Comparison of ENCODE assay signal across 22 cellular contexts in genomic region chr10:58464956-58465355, GRCh38. TPM values are rescaled to one million over a fixed set of nuclear protein-coding genes. Genes with fewer than 3 reads are reported as not detected.
DNase-seq lines count a peak whose midpoint lies in the region; ATAC-seq and TF ChIP-seq lines count a peak whose summit lies in the region.
"Had no signal": no experiment of that assay in that cellular context is flagged by ENCODE, and none has a peak within 500 bp of the region (broad histone marks: within the 10 kb centered on the region; RNA-seq: fewer than 3 reads in every experiment).

No MANE protein-coding gene starts in this region.

- peaks cover 29% of the 10 kb centered on the region for H3K9me3 Mint-ChIP-seq in Caco-2 (ENCODE audit: unreplicated experiment)
- H3K9me3 Mint-ChIP-seq in CD4-positive, alpha-beta T cell: peaks cover 7% of the 10 kb centered on the region

- H3K4me1 Mint-ChIP-seq in Caco-2 (ENCODE audit: low read depth, unreplicated experiment): peaks cover 16% of the 10 kb centered on the region
- H3K4me1 Mint-ChIP-seq in CD4-positive, alpha-beta T cell (ENCODE audit: low read depth): no peaks in the 10 kb centered on the region
- H3K4me1 Mint-ChIP-seq: CD4-positive, CD25-positive, alpha-beta regulatory T cell had no signal

- no peak overlapping the region for H3K4ac ChIP-seq in mesendoderm (ENCODE audit: low read depth, low read length)

- H3K27me3 Mint-ChIP-seq in Caco-2 (ENCODE audit: insufficient read depth, unreplicated experiment): no peaks in the 10 kb centered on the region
- H3K27me3 Mint-ChIP-seq in CD4-positive, alpha-beta T cell: peaks cover 47% of the 10 kb centered on the region

- no peak overlapping the region for H3K4me3 ChIP-seq in Caco-2 (ENCODE audit: low read depth, low read length)
- H3K4me3 ChIP-seq in PC-3 (ENCODE audit: low read length): no peak overlapping the region
- H3K4me3 ChIP-seq in epithelial cell of proximal tubule (ENCODE audit: low read depth, low read length): no peak overlapping the region
- no peak overlapping the region for H3K4me3 ChIP-seq in mesendoderm (ENCODE audit: low read length)
- no peak overlapping the region for H3K4me3 ChIP-seq in OCI-LY7 (ENCODE audit: low read depth, low read length, poor library complexity, severe bottlenecking)
- H3K4me3 ChIP-seq: BLaER1 had no signal

- H2AFZ ChIP-seq in PC-3 (ENCODE audit: low read length) (no peak overlapping the region), OCI-LY7 (ENCODE audit: low read length) (no peak overlapping the region)

- no TSS peak for BruUV-seq in Caco-2 (replicated peaks; lab: Mats Ljungman, UMichigan)
- no TSS peak for BruUV-seq in PC-3 (replicated peaks; lab: Mats Ljungman, UMichigan)
- BruUV-seq in OCI-LY7 (replicated peaks; lab: Mats Ljungman, UMichigan): no TSS peak

- no CpG with 5 or more reads among the region's 2 CpGs for WGBS in mesendoderm (ENCODE audit: extremely low coverage, insufficient coverage, low lambda C conversion rate)

- peak overlapping the region; percentile 67 for H3K27ac Mint-ChIP-seq in Caco-2 (ENCODE audit: unreplicated experiment)
- no peak overlapping the region for H3K27ac Mint-ChIP-seq in CD4-positive, alpha-beta T cell
- H3K27ac Mint-ChIP-seq: CD4-positive, CD25-positive, alpha-beta regulatory T cell had no signal

- H3K27ac ChIP-seq in PC-3 (ENCODE audit: low read length): no peak overlapping the region
- H3K27ac ChIP-seq in mesendoderm (ENCODE audit: low read depth, low read length): no peak overlapping the region
- no peak overlapping the region for H3K27ac ChIP-seq in CD4-positive, alpha-beta T cell (ENCODE audit: low read depth, low read length)
- H3K27ac ChIP-seq in OCI-LY7 (ENCODE audit: low read depth, low read length, poor library complexity, severe bottlenecking): no peak overlapping the region
- H3K27ac ChIP-seq: BLaER1 had no signal

- intact Hi-C loops in Caco-2 (cut with micrococcal nuclease; ENCODE audit: unreplicated experiment): no loop called here
- intact Hi-C loops in PC-3 (cut with micrococcal nuclease): no loop called here
- intact Hi-C loops in CD4-positive, alpha-beta T cell (cut with DNase I, micrococcal nuclease): no loop called here
- intact Hi-C loops in OCI-LY7 (cut with micrococcal nuclease; ENCODE audit: unreplicated experiment): no loop called here

- no peak overlapping the region for H2BK5ac ChIP-seq in mesendoderm (ENCODE audit: low read length)

- no peaks in the 10 kb centered on the region for H3K9me2 ChIP-seq in PC-3 (replicated peaks; ENCODE audit: low read length)
- H3K9me2 ChIP-seq in OCI-LY7 (ENCODE audit: insufficient read depth, low read length): no peaks in the 10 kb centered on the region
- H3K9me2 ChIP-seq: SK-N-SH had no signal

- no peak overlapping the region for H2AK5ac ChIP-seq in mesendoderm (ENCODE audit: low read length)

- H3F3A ChIP-seq in PC-3 (ENCODE audit: low read length, unreplicated experiment): no peaks in the 10 kb centered on the region

- no peak for DNase-seq in Caco-2
- DNase-seq in PC-3: no peak
- DNase-seq in epithelial cell of proximal tubule (ENCODE audit: low read depth): no peak
- peak; percentile 38 for DNase-seq in mesendoderm
- no peak for DNase-seq in CD4-positive, alpha-beta T cell
- DNase-seq in HK-2 (ENCODE audit: unreplicated experiment): no peak
- no peak for DNase-seq in OCI-LY7 (ENCODE audit: low spot score)
- no peak for DNase-seq in GM10248 (ENCODE audit: extremely low spot score)
- DNase-seq: CD4-positive, CD25-positive, alpha-beta regulatory T cell; DMS53; NCI-H1092; NCI-H1417 treated with DMSO at 0.1 percent for 48 hours; NCI-H1694 treated with DMSO at 0.1 percent for 48 hours; NCI-H2081; NCI-H2227 treated with DMSO at 0.1 percent for 48 hours; NCI-H510A; NCI-H69; OCI-M1; SK-N-SH; SW 1271 had no signal

- no peak overlapping the region for H3K4me2 ChIP-seq in PC-3 (ENCODE audit: low read length)
- H3K4me2 ChIP-seq in mesendoderm (ENCODE audit: low read length): no peak overlapping the region
- H3K4me2 ChIP-seq in OCI-LY7 (ENCODE audit: low read length): no peak overlapping the region
- H3K4me2 ChIP-seq: BLaER1, SK-N-SH had no signal

- H3K9me3 ChIP-seq in Caco-2 (peaks cover 53% of the 10 kb centered on the region), PC-3 (ENCODE audit: low read length) (no peaks in the 10 kb centered on the region), OCI-LY7 (ENCODE audit: low read length) (no peaks in the 10 kb centered on the region)
- no peaks in the 10 kb centered on the region for H3K9me3 ChIP-seq in CD4-positive, alpha-beta T cell (ENCODE audit: control insufficient read depth, low read length)
- H3K9me3 ChIP-seq: BLaER1, SK-N-SH had no signal

- TF ChIP-seq CTCF in Caco-2 (IDR thresholded peaks at IDR 0.05; ENCODE audit: insufficient read depth in 1 of 2, low read depth in 1 of 2, low read length in 1 of 2, severe bottlenecking in 1 of 2, unreplicated experiment in 1 of 2): peak in 1 of 2 experiments; percentile 8
- TF ChIP-seq CTCF in PC-3 (conservative IDR thresholded peaks at IDR 0.05; ENCODE audit: low read depth, low read length): 0 out of 2 replicates have a peak, but pooled peaks have one; percentile 21
- peak; percentile 17 for TF ChIP-seq CTCF in epithelial cell of proximal tubule (conservative IDR thresholded peaks at IDR 0.05; ENCODE audit: low read depth, low read length)
- TF ChIP-seq CTCF in CD4-positive, alpha-beta T cell (IDR thresholded peaks at IDR 0.05): no peak
- no peak for TF ChIP-seq CTCF in OCI-LY7 (conservative IDR thresholded peaks at IDR 0.05; ENCODE audit: low read length)
- no peak for TF ChIP-seq CTCF in GM10248 (IDR thresholded peaks at IDR 0.05; ENCODE audit: control extremely low read depth, extremely low read depth, low read depth, missing control alignments)

- H3K36me3 ChIP-seq in Caco-2 (ENCODE audit: control insufficient read depth, insufficient read depth, low read length) (no peaks in the 10 kb centered on the region), PC-3 (ENCODE audit: low read depth, low read length) (no peaks in the 10 kb centered on the region), mesendoderm (ENCODE audit: control insufficient read depth, insufficient read depth, low read length) (no peaks in the 10 kb centered on the region), OCI-LY7 (ENCODE audit: insufficient read depth, low read length) (no peaks in the 10 kb centered on the region)
- H3K36me3 ChIP-seq: BLaER1 had no signal

- no peaks in the 10 kb centered on the region for H4K20me1 ChIP-seq in PC-3 (ENCODE audit: low read length)
- no peaks in the 10 kb centered on the region for H4K20me1 ChIP-seq in OCI-LY7 (ENCODE audit: insufficient read depth, low read length)
- H4K20me1 ChIP-seq: BLaER1 had no signal

- no peak overlapping the region for H4K5ac ChIP-seq in mesendoderm (ENCODE audit: low read length)

- H3K56ac ChIP-seq in mesendoderm (ENCODE audit: low read length): no peak overlapping the region

- H3K4me1 ChIP-seq in Caco-2 (peaks cover 41% of the 10 kb centered on the region), PC-3 (ENCODE audit: insufficient read depth, low read length) (peaks cover 5% of the 10 kb centered on the region; the same call in 1 of the 2 replicates), mesendoderm (ENCODE audit: control insufficient read depth, low read depth, low read length) (no peaks in the 10 kb centered on the region), OCI-LY7 (ENCODE audit: insufficient read depth, low read length, poor library complexity, severe bottlenecking) (no peaks in the 10 kb centered on the region)
- H3K4me1 ChIP-seq: BLaER1 had no signal

- no peak overlapping the region for H3K18ac ChIP-seq in mesendoderm (ENCODE audit: low read length)

- CTCF ChIA-PET in Caco-2 (lab: Charles Lee): interaction anchor here (0.8 kb wide), 1 partner anchor 50 kb away, joined by 3 read pairs; no protein-coding TSS in a partner anchor
- CTCF ChIA-PET in PC-3 (lab: Charles Lee): no interaction called here
- CTCF ChIA-PET in CD4-positive, alpha-beta T cell (lab: Charles Lee): no interaction called here
- CTCF ChIA-PET in OCI-LY7 (lab: Charles Lee; ENCODE audit: unreplicated experiment): interaction anchor here (0.6 kb wide), 1 partner anchor 423 kb away, joined by 4 read pairs; no protein-coding TSS in a partner anchor
- CTCF ChIA-PET in GM10248 (lab: Yijun Ruan, JAX): interaction anchor here (1.5 to 2.2 kb wide), 3 partner anchors 9 to 66 kb away, joined by 3 to 6 read pairs (median 5); no protein-coding TSS in a partner anchor

- no peak overlapping the region for H2BK15ac ChIP-seq in mesendoderm (replicated peaks; ENCODE audit: low read depth)

- H3K23ac ChIP-seq in mesendoderm (ENCODE audit: low read length): no peak overlapping the region

- H3K36me3 Mint-ChIP-seq in Caco-2 (ENCODE audit: insufficient read depth, unreplicated experiment): peaks cover 22% of the 10 kb centered on the region
- no peaks in the 10 kb centered on the region for H3K36me3 Mint-ChIP-seq in CD4-positive, alpha-beta T cell (ENCODE audit: low read depth)
- H3K36me3 Mint-ChIP-seq: CD4-positive, CD25-positive, alpha-beta regulatory T cell had no signal

- H3K4me3 Mint-ChIP-seq in Caco-2 (ENCODE audit: unreplicated experiment): no peak overlapping the region
- no peak overlapping the region for H3K4me3 Mint-ChIP-seq in CD4-positive, alpha-beta T cell
- H3K4me3 Mint-ChIP-seq: CD4-positive, CD25-positive, alpha-beta regulatory T cell had no signal

- ATAC-seq in PC-3: no peak
- ATAC-seq in CD4-positive, alpha-beta T cell (ENCODE audit: poor library complexity): no peak

- H3K79me2 ChIP-seq in PC-3 (ENCODE audit: low read length) (no peaks in the 10 kb centered on the region), mesendoderm (ENCODE audit: control insufficient read depth, insufficient read depth, low read length) (no peaks in the 10 kb centered on the region), OCI-LY7 (ENCODE audit: insufficient read depth, low read depth, low read length) (no peaks in the 10 kb centered on the region)

- H2BK120ac ChIP-seq in mesendoderm (ENCODE audit: low read depth, low read length): no peak overlapping the region

- POLR2A ChIA-PET in Caco-2 (lab: Charles Lee): no interaction called here
- POLR2A ChIA-PET in PC-3 (lab: Charles Lee; ENCODE audit: unreplicated experiment): no interaction called here
- POLR2A ChIA-PET in CD4-positive, alpha-beta T cell (lab: Charles Lee): no interaction called here
- POLR2A ChIA-PET in OCI-LY7 (lab: Charles Lee): interaction anchor here (0.6 kb wide), 1 partner anchor 795 kb away, joined by 3 read pairs; no protein-coding TSS in a partner anchor
- POLR2A ChIA-PET in GM10248 (lab: Yijun Ruan, JAX): no interaction called here

- no peak overlapping the region for H4K8ac ChIP-seq in mesendoderm (ENCODE audit: low read depth, low read length)

- H3K9ac ChIP-seq in PC-3 (ENCODE audit: low read length) (no peak overlapping the region), mesendoderm (ENCODE audit: low read length) (no peak overlapping the region)
- H3K9ac ChIP-seq: BLaER1, SK-N-SH had no signal

- H3K27me3 ChIP-seq in Caco-2 (replicated peaks; ENCODE audit: control insufficient read depth, insufficient read depth, low read length) (no peaks in the 10 kb centered on the region), PC-3 (ENCODE audit: low read length) (peaks cover 23% of the 10 kb centered on the region), mesendoderm (ENCODE audit: insufficient read depth, low read length, poor library complexity) (no peaks in the 10 kb centered on the region)
- peaks cover 3% of the 10 kb centered on the region for H3K27me3 ChIP-seq in CD4-positive, alpha-beta T cell (ENCODE audit: control insufficient read depth, insufficient read depth, low read length)
- H3K27me3 ChIP-seq: BLaER1 had no signal

- no peaks in the 10 kb centered on the region for H3K79me1 ChIP-seq in mesendoderm (ENCODE audit: low read length)

RNA-seq across cellular contexts. Expression of gene BICC1, which starts 47.7 kb away (rescaled TPM):
- total RNA-seq in Caco-2 (2022) (118 and 122 TPM in 2 replicates), PC-3 (2014; rRNA removed) (11.9 and 13.9 TPM in 2 replicates), epithelial cell of proximal tubule (103 and 150 TPM in 2 replicates), OCI-LY7 (2022) (not detected in 2 replicates)
- polyA plus RNA-seq in mesendoderm (2013, experiment 1 of 2): 0.46 TPM
- 0.53 TPM for polyA plus RNA-seq in mesendoderm (2013, experiment 2 of 2)
- total RNA-seq in CD4-positive, alpha-beta T cell: not detected
- not detected in 2 replicates for total RNA-seq in OCI-LY7 (2014; rRNA removed; shearing (Covaris generic))
- total RNA-seq: G401 had no signal
- polyA plus RNA-seq: CD4-positive, CD25-positive, alpha-beta regulatory T cell had no signal

Comparison
In these comparisons a context has a peak if more than half of its experiments do, and no peak if none do; other contexts are left out.
1. CTCF ChIP-seq: peak in PC-3 (single experiment) and epithelial cell of proximal tubule (single experiment); none in CD4-positive, alpha-beta T cell (single experiment), OCI-LY7 (single experiment) and GM10248 (single experiment).
2. RNA of gene BICC1, which starts 47.7 kb away (total RNA-seq): 103 to 150 TPM in epithelial cell of proximal tubule, 118 to 122 TPM in Caco-2 and 11.9 to 13.9 TPM in PC-3; not detected in CD4-positive, alpha-beta T cell and not detected in OCI-LY7; every median in the first group is over 10 times any median in the second.
3. CTCF ChIA-PET loops: an anchor here in Caco-2 (0.8 kb wide), OCI-LY7 (0.6 kb wide) and GM10248 (1.5 to 2.2 kb wide); none called in PC-3 and CD4-positive, alpha-beta T cell.